Comparison of ENCODE assay signal across 8 cellular contexts in genomic region chr3:23807161-23808015, GRCh38. TPM values are rescaled to one million over a fixed set of nuclear protein-coding genes. Genes with fewer than 3 reads are reported as not detected.
DNase-seq lines count a peak whose midpoint lies in the region; ATAC-seq and TF ChIP-seq lines count a peak whose summit lies in the region.

No MANE protein-coding gene starts in this region.

- H3K4me3 Mint-ChIP-seq in activated T-helper 17 cell treated with anti-CD3 and anti-CD28 coated beads, Interleukin-2, amount 50 U/mL, for 72 hours = peak overlapping the region; percentile 90

- H3K4me3 ChIP-seq in heart left ventricle (peak overlapping the region; percentile 80 to 100 (median 93)), psoas muscle (peak overlapping the region; percentile 93)

- no peaks in the 10 kb centered on the region for H3K27me3 Mint-ChIP-seq in activated T-helper 17 cell treated with anti-CD3 and anti-CD28 coated beads, Interleukin-2, amount 50 U/mL, for 72 hours

- H3K9me3 ChIP-seq in heart left ventricle (no peaks in the 10 kb centered on the region), psoas muscle (no peaks in the 10 kb centered on the region)

- ATAC-seq in activated T-helper 17 cell treated with anti-CD3 and anti-CD28 coated beads, Interleukin-2, amount 50 U/mL, for 72 hours (replicated peaks) = no peak
- ATAC-seq in heart left ventricle = peak in 2 of 4 donors; percentile 25 to 52
- peak in 2 of 4 donors; percentile 47 to 59 for ATAC-seq in psoas muscle
- ATAC-seq in HG03196 (IDR thresholded peaks at IDR 0.05; ENCODE audit: unreplicated experiment) = no peak
- ATAC-seq in HG03045 (IDR thresholded peaks at IDR 0.05; ENCODE audit: unreplicated experiment) = no peak

- H3K27me3 ChIP-seq in heart left ventricle (no peaks in the 10 kb centered on the region), psoas muscle (ENCODE audit: insufficient read depth in 3 of 3, low read length in 2 of 3) (no peaks in the 10 kb centered on the region)

- no peak for TF ChIP-seq CTCF in heart left ventricle (IDR thresholded peaks at IDR 0.05)
- no peak for TF ChIP-seq CTCF in psoas muscle (IDR thresholded peaks at IDR 0.05)

- H3K9me3 Mint-ChIP-seq in activated T-helper 17 cell treated with anti-CD3 and anti-CD28 coated beads, Interleukin-2, amount 50 U/mL, for 72 hours = no peaks in the 10 kb centered on the region

- WGBS in heart left ventricle, 4 donors = 8 to 15% (median 11%) methylated on average over 14 of the region's 14 CpGs
- WGBS in psoas muscle, 3 donors = 4 to 7% (median 5%) methylated on average over 14 of the region's 14 CpGs

- H3K36me3 ChIP-seq in heart left ventricle (peaks cover 0 to 15% (median 0%) of the 10 kb centered on the region in 9 donors), psoas muscle (ENCODE audit: insufficient read depth in 1 of 2, low read depth in 1 of 2) (peaks cover 0 to 5% of the 10 kb centered on the region in 2 donors)

- TF ChIP-seq POLR2A in heart left ventricle (IDR thresholded peaks at IDR 0.05) = no peak

- peak overlapping the region; percentile 90 for H3K27ac Mint-ChIP-seq in activated T-helper 17 cell treated with anti-CD3 and anti-CD28 coated beads, Interleukin-2, amount 50 U/mL, for 72 hours

- intact Hi-C loops in heart left ventricle (cut with DNase I) = loop anchor here in 5 of 10 donors (5.0 to 10.0 kb wide), 8 partner anchors 53 to 1243 kb away; partner anchors contain the start of gene UBE2E2 (in 1 of the 5)
- intact Hi-C loops in psoas muscle (cut with DNase I) = loop anchor here in 1 of 2 donors (5.0 kb wide), 2 partner anchors 50 to 605 kb away; partner anchors contain the start of gene UBE2E2

- H3K36me3 Mint-ChIP-seq in activated T-helper 17 cell treated with anti-CD3 and anti-CD28 coated beads, Interleukin-2, amount 50 U/mL, for 72 hours (ENCODE audit: low read depth) = peaks cover 48% of the 10 kb centered on the region

- peaks cover 35% of the 10 kb centered on the region for H3K4me1 Mint-ChIP-seq in activated T-helper 17 cell treated with anti-CD3 and anti-CD28 coated beads, Interleukin-2, amount 50 U/mL, for 72 hours

- H3K4me1 ChIP-seq in heart left ventricle (peaks cover 0 to 51% (median 38%) of the 10 kb centered on the region in 12 donors), psoas muscle (peaks cover 37% of the 10 kb centered on the region)

- DNase-seq in CD1c-positive myeloid dendritic cell (ENCODE audit: extremely low spot score) (peak; percentile 58), HK-2 (ENCODE audit: unreplicated experiment) (peak; percentile 3), heart left ventricle (peak in 2 of 5 donors; percentile 14 to 19), psoas muscle (no peak)
- DNase-seq in stimulated activated CD4-positive, alpha-beta T cell treated with anti-CD3 and anti-CD28 coated beads, Interleukin-2, amount 100 ng/mL, for 48 hours = no peak

- H3K27ac ChIP-seq in heart left ventricle (peak overlapping the region in 11 of 12 donors; percentile 79 to 95 (median 89)), psoas muscle (peak overlapping the region; percentile 93)

RNA-seq across cellular contexts. Expression of gene UBE2E1, which starts 1.6 kb away (rescaled TPM):
- total RNA-seq in activated T-helper 17 cell treated with anti-CD3 and anti-CD28 coated beads, Interleukin-2, amount 50 U/mL, for 72 hours = 10 to 100 TPM; 61.4 to 86.9 TPM
- 10 to 100 TPM; 59.1 to 97.1 (median 65.0) TPM for total RNA-seq in heart left ventricle
- polyA plus RNA-seq in heart left ventricle = 10 to 100 TPM; 43.7 to 78.8 TPM
- 100 to 1,000 TPM in 1 of 4 donors, 10 to 100 TPM in 3; 54.1 to 112 (median 90.1) TPM for total RNA-seq in psoas muscle
- polyA plus RNA-seq in psoas muscle = 10 to 100 TPM; 66.3 to 86.5 (median 66.6) TPM

Comparison
In these comparisons a context has a peak if more than half of its experiments do, and no peak if none do; other contexts are left out.
1. DNase-seq: peak in CD1c-positive myeloid dendritic cell (single experiment) and HK-2 (single experiment); none in psoas muscle (0 of 2) and stimulated activated CD4-positive, alpha-beta T cell treated with anti-CD3 and anti-CD28 coated beads, Interleukin-2, amount 100 ng/mL, for 48 hours (0 of 2).